Comparison of ENCODE assay signal across 8 cellular contexts in the genomic region with DNA sequence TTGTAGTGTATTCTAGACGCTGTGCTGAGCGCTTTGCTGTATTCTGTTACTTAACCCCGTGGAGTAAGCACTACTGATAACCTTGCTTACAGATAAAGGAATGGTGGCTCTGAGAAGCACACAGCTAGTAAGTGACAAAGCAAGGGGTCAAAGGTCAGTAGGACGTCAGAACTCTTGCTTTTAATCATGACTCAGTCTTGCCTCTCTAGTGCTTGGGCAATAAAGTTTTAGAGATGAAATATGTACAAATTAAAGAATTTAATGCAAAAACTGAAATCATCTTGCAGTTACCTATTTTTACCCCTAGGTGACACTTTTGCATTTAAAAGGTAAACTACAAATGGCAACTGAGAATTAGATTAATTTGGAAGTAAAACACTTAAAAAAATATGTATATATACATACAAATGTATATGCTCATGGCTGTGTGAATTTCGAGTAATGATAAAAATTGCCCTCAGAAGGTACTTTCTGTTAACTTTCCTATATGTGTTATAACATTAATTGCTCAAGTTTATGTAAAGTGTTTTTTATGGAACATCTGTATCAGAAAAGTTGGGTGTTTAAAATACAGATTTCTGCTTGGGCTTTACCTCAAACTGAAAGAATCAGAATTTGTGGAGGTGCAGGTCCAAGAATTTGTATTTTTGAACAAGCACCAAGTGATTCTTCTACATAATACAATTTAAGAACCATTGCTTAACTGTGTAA.
DNase-seq lines count a peak whose midpoint lies in the region; ATAC-seq, FAIRE-seq and TF ChIP-seq lines count a peak whose summit lies in the region.

No MANE protein-coding gene starts in this region.

- no peaks in the 10 kb centered on the region for H3K9me3 ChIP-seq in neural cell (ENCODE audit: low read length)

- no peaks in the 10 kb centered on the region for H3K4me1 Mint-ChIP-seq in MCF 10A (ENCODE audit: insufficient read depth, unreplicated experiment)

- POLR2A ChIA-PET in MCF 10A (lab: Yijun Ruan, JAX): interaction anchor here (0.6 kb wide), 1 partner anchor 1080 kb away, joined by 3 read pairs; a partner anchor contains a TSS

- no peak for ATAC-seq in GM18520 (IDR thresholded peaks at IDR 0.05; ENCODE audit: unreplicated experiment)

- no peak overlapping the region for H3K4me2 ChIP-seq in neural cell (ENCODE audit: low read length)

- no peak for FAIRE-seq in D721Med (lab: Jason Lieb, UNC)

- H3K27ac ChIP-seq in neural cell (ENCODE audit: low read length): no peak overlapping the region

- H4K20me1 ChIP-seq in neural cell (ENCODE audit: insufficient read depth): no peaks in the 10 kb centered on the region

- no peaks in the 10 kb centered on the region for H3K36me3 ChIP-seq in neural cell (ENCODE audit: insufficient read depth, low read length)

- H3K9me2 ChIP-seq in neural cell (ENCODE audit: insufficient read depth, low read length): no peaks in the 10 kb centered on the region

- TF ChIP-seq CTCF in D721Med (IDR thresholded peaks at IDR 0.05; ENCODE audit: insufficient read depth, missing control alignments) (peak; percentile 69), LNCaP clone FGC (IDR thresholded peaks at IDR 0.05; ENCODE audit: control insufficient read depth, extremely low read depth, insufficient read depth) (peak; percentile 54), MCF 10A (IDR thresholded peaks at IDR 0.05; ENCODE audit: unreplicated experiment) (peak; percentile 40), neural cell (IDR thresholded peaks at IDR 0.05; ENCODE audit: poor library complexity, severe bottlenecking) (peak; percentile 78)

- no peak overlapping the region for H2AFZ ChIP-seq in neural cell (ENCODE audit: low read depth, low read length)

- no peak overlapping the region for H3K27ac Mint-ChIP-seq in MCF 10A (ENCODE audit: low read depth, unreplicated experiment)

- no TSS peak for BruUV-seq in MCF 10A (replicated peaks; lab: Mats Ljungman, UMichigan)

- peaks cover 29% of the 10 kb centered on the region for H3K27me3 Mint-ChIP-seq in MCF 10A (ENCODE audit: insufficient read depth, unreplicated experiment)

- CTCF ChIA-PET in MCF 10A (lab: Yijun Ruan, JAX): interaction anchor here (0.6 to 1.5 kb wide), 15 partner anchors 12 to 1485 kb away, joined by 3 to 7 read pairs (median 3); a partner anchor contains a TSS

- H3K9me3 Mint-ChIP-seq in MCF 10A (ENCODE audit: unreplicated experiment): peaks cover 8% of the 10 kb centered on the region

- H3K4me3 ChIP-seq in LNCaP clone FGC (ENCODE audit: low read depth, low read length) (no peak overlapping the region), neural cell (ENCODE audit: low read length) (no peak overlapping the region)

- H3K4me3 Mint-ChIP-seq in MCF 10A (ENCODE audit: unreplicated experiment): no peak overlapping the region

- H3K9ac ChIP-seq in neural cell (ENCODE audit: low read length): no peak overlapping the region

- no peaks in the 10 kb centered on the region for H3K79me2 ChIP-seq in neural cell (replicated peaks; ENCODE audit: insufficient read depth, low read length)

- no peaks in the 10 kb centered on the region for H3K27me3 ChIP-seq in neural cell (ENCODE audit: insufficient read depth, low read depth, low read length)

- no peak for DNase-seq in D721Med (ENCODE audit: insufficient read length, low spot score)
- DNase-seq in LNCaP clone FGC (ENCODE audit: low read depth): no peak
- peak; percentile 67 for DNase-seq in MCF 10A (ENCODE audit: unreplicated experiment)
- DNase-seq in GM19238 (ENCODE audit: insufficient read length, low spot score): no peak
- no peak for DNase-seq in stimulated activated CD4-positive, alpha-beta T cell treated with anti-CD3 and anti-CD28 coated beads, Interleukin-2, amount 100 ng/mL, for 24 hours
- no peak for DNase-seq in medulla oblongata (ENCODE audit: extremely low spot score)

- H3F3A ChIP-seq in neural cell (ENCODE audit: insufficient read depth, low read length, poor library complexity, severe bottlenecking): no peaks in the 10 kb centered on the region

- intact Hi-C loops in MCF 10A (cut with micrococcal nuclease): loop anchor here (1.0 to 5.0 kb wide), 3 partner anchors 92 to 1087 kb away; no protein-coding TSS in a partner anchor

- TF ChIP-seq EP300 in neural cell (conservative IDR thresholded peaks at IDR 0.05; ENCODE audit: poor library complexity, severe bottlenecking): no peak

- no peaks in the 10 kb centered on the region for H3K36me3 Mint-ChIP-seq in MCF 10A (ENCODE audit: insufficient read depth, unreplicated experiment)

- TF ChIP-seq RAD21 in neural cell (conservative IDR thresholded peaks at IDR 0.05): peak; percentile 79

TF ChIP-seq in neural cell, 6 proteins besides CTCF, POLR2A, EP300 and RAD21:
- TF ChIP-seq SMC3 (conservative IDR thresholded peaks at IDR 0.05; ENCODE audit: poor library complexity) (peak; percentile 74), MXI1 (conservative IDR thresholded peaks at IDR 0.05; ENCODE audit: poor library complexity, severe bottlenecking) (no peak), POLR2AphosphoS5 (IDR thresholded peaks at IDR 0.05) (no peak)
- TF ChIP-seq, protein P1, sequence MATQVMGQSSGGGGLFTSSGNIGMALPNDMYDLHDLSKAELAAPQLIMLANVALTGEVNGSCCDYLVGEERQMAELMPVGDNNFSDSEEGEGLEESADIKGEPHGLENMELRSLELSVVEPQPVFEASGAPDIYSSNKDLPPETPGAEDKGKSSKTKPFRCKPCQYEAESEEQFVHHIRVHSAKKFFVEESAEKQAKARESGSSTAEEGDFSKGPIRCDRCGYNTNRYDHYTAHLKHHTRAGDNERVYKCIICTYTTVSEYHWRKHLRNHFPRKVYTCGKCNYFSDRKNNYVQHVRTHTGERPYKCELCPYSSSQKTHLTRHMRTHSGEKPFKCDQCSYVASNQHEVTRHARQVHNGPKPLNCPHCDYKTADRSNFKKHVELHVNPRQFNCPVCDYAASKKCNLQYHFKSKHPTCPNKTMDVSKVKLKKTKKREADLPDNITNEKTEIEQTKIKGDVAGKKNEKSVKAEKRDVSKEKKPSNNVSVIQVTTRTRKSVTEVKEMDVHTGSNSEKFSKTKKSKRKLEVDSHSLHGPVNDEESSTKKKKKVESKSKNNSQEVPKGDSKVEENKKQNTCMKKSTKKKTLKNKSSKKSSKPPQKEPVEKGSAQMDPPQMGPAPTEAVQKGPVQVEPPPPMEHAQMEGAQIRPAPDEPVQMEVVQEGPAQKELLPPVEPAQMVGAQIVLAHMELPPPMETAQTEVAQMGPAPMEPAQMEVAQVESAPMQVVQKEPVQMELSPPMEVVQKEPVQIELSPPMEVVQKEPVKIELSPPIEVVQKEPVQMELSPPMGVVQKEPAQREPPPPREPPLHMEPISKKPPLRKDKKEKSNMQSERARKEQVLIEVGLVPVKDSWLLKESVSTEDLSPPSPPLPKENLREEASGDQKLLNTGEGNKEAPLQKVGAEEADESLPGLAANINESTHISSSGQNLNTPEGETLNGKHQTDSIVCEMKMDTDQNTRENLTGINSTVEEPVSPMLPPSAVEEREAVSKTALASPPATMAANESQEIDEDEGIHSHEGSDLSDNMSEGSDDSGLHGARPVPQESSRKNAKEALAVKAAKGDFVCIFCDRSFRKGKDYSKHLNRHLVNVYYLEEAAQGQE (IDR thresholded peaks at IDR 0.05; ENCODE audit: borderline replicate concordance): no peak
TF ChIP-seq in neural cell: peak in this region for 1.
